24 cellular contexts compared by ENCODE assay signal in genomic region chr10:100192350-100192749, GRCh38. TPM values are rescaled to one million over a fixed set of nuclear protein-coding genes. Genes with fewer than 3 reads are reported as not detected.
DNase-seq lines count a peak whose midpoint lies in the region; ATAC-seq and TF ChIP-seq lines count a peak whose summit lies in the region.
"Had no signal": no experiment of that assay in that cellular context is flagged by ENCODE, and none has a peak within 500 bp of the region (broad histone marks: within the 10 kb centered on the region; RNA-seq: fewer than 3 reads in every experiment).

No MANE protein-coding gene starts in this region.

- no peaks in the 10 kb centered on the region for H3K27me3 Mint-ChIP-seq in activated naive CD8-positive, alpha-beta T cell treated with anti-CD3 and anti-CD28 coated beads, Interleukin-2, amount 10 ng/mL, durations not matched to agents 7 days and 5 days
- no peaks in the 10 kb centered on the region for H3K27me3 Mint-ChIP-seq in activated naive CD8-positive, alpha-beta T cell treated with anti-CD3 and anti-CD28 coated beads for 36 hours
- H3K27me3 Mint-ChIP-seq: activated CD4-positive, alpha-beta T cell treated with anti-CD3 and anti-CD28 coated beads for 36 hours; B cell; progenitor cell of endocrine pancreas; stimulated activated naive CD8-positive, alpha-beta T cell treated with anti-CD3 and anti-CD28 coated beads, Interleukin-15, amount 100 ng/mL, for 72 hours; type B pancreatic cell had no signal

- no peak overlapping the region for H3K4me3 Mint-ChIP-seq in activated naive CD8-positive, alpha-beta T cell treated with anti-CD3 and anti-CD28 coated beads, Interleukin-2, amount 10 ng/mL, durations not matched to agents 7 days and 5 days
- H3K4me3 Mint-ChIP-seq in activated naive CD8-positive, alpha-beta T cell treated with anti-CD3 and anti-CD28 coated beads for 36 hours = no peak overlapping the region
- H3K4me3 Mint-ChIP-seq: activated CD4-positive, alpha-beta T cell treated with anti-CD3 and anti-CD28 coated beads for 36 hours; B cell; neural crest cell; stimulated activated naive CD8-positive, alpha-beta T cell treated with anti-CD3 and anti-CD28 coated beads, Interleukin-15, amount 100 ng/mL, for 72 hours; type B pancreatic cell had no signal

- H3K9me3 ChIP-seq in upper lobe of left lung (no peaks in the 10 kb centered on the region), WERI-Rb-1 (ENCODE audit: severe bottlenecking) (no peaks in the 10 kb centered on the region)
- H3K9me3 ChIP-seq: body of pancreas, mucosa of descending colon had no signal

- whole genome bisulfite sequencing in upper lobe of left lung, 2 donors = 66 to 69% methylated on average over 2 of the region's 2 CpGs

- H3K36me3 ChIP-seq in upper lobe of left lung = peaks cover 7 to 70% (median 31%) of the 10 kb centered on the region in 4 donors
- peaks cover 64% of the 10 kb centered on the region for H3K36me3 ChIP-seq in WERI-Rb-1

- no peaks in the 10 kb centered on the region for H3K27me3 ChIP-seq in upper lobe of left lung
- H3K27me3 ChIP-seq in WERI-Rb-1 (ENCODE audit: insufficient read depth, low read depth, severe bottlenecking) = no peaks in the 10 kb centered on the region
- H3K27me3 ChIP-seq: body of pancreas had no signal

- H3K36me3 Mint-ChIP-seq in activated naive CD8-positive, alpha-beta T cell treated with anti-CD3 and anti-CD28 coated beads, Interleukin-2, amount 10 ng/mL, durations not matched to agents 7 days and 5 days = peaks cover 32% of the 10 kb centered on the region
- peaks cover 32% of the 10 kb centered on the region for H3K36me3 Mint-ChIP-seq in activated naive CD8-positive, alpha-beta T cell treated with anti-CD3 and anti-CD28 coated beads for 36 hours

- TF ChIP-seq POLR2A in upper lobe of left lung (IDR thresholded peaks at IDR 0.05) = no peak

- H3K9me3 Mint-ChIP-seq in activated naive CD8-positive, alpha-beta T cell treated with anti-CD3 and anti-CD28 coated beads, Interleukin-2, amount 10 ng/mL, durations not matched to agents 7 days and 5 days = no peaks in the 10 kb centered on the region
- no peaks in the 10 kb centered on the region for H3K9me3 Mint-ChIP-seq in activated naive CD8-positive, alpha-beta T cell treated with anti-CD3 and anti-CD28 coated beads for 36 hours
- H3K9me3 Mint-ChIP-seq: neural crest cell; stimulated activated naive CD8-positive, alpha-beta T cell treated with anti-CD3 and anti-CD28 coated beads, Interleukin-15, amount 100 ng/mL, for 72 hours; type B pancreatic cell had no signal

- no peak for DNase-seq in activated naive CD8-positive, alpha-beta T cell treated with anti-CD3 and anti-CD28 coated beads, Interleukin-2, amount 10 ng/mL, durations not matched to agents 7 days and 5 days
- no peak for DNase-seq in activated naive CD8-positive, alpha-beta T cell treated with anti-CD3 and anti-CD28 coated beads for 36 hours
- DNase-seq in SIG-M5 (lab: John Stamatoyannopoulos, UW) = peak; percentile 4
- DNase-seq in iris pigment epithelial cell (ENCODE audit: low read depth) = peak; percentile 33
- DNase-seq in upper lobe of left lung = peak in 1 of 2 donors; percentile 63
- no peak for DNase-seq in ureter (ENCODE audit: low spot score)
- no peak for DNase-seq in WERI-Rb-1
- DNase-seq: 8988T; activated CD4-positive, alpha-beta T cell treated with anti-CD3 and anti-CD28 coated beads for 36 hours; left colon; mucosa of descending colon; NCI-H187; NCI-H226; NCI-H82; stimulated activated CD4-positive, alpha-beta T cell treated with anti-CD3 and anti-CD28 coated beads, Interleukin-4, amount 100 ng/mL, for 24 hours; stimulated activated naive CD8-positive, alpha-beta T cell treated with anti-CD3 and anti-CD28 coated beads, Interleukin-15, amount 100 ng/mL, for 72 hours; SW 1271 had no signal

- peak overlapping the region in 3 of 4 donors; percentile 31 to 61 (median 38) for H3K27ac ChIP-seq in upper lobe of left lung
- no peak overlapping the region for H3K27ac ChIP-seq in WERI-Rb-1
- H3K27ac ChIP-seq: body of pancreas had no signal

- no peak overlapping the region for H3K4me3 ChIP-seq in upper lobe of left lung
- no peak overlapping the region for H3K4me3 ChIP-seq in WERI-Rb-1 (ENCODE audit: low read depth, low read length)
- H3K4me3 ChIP-seq: body of pancreas, mucosa of descending colon, smooth muscle cell had no signal

- peaks cover 17% of the 10 kb centered on the region for H3K4me1 Mint-ChIP-seq in activated naive CD8-positive, alpha-beta T cell treated with anti-CD3 and anti-CD28 coated beads, Interleukin-2, amount 10 ng/mL, durations not matched to agents 7 days and 5 days
- H3K4me1 Mint-ChIP-seq in activated naive CD8-positive, alpha-beta T cell treated with anti-CD3 and anti-CD28 coated beads for 36 hours = peaks cover 24% of the 10 kb centered on the region

- TF ChIP-seq CTCF in upper lobe of left lung (IDR thresholded peaks at IDR 0.05) = no peak
- TF ChIP-seq CTCF in WERI-Rb-1 (IDR thresholded peaks at IDR 0.05; ENCODE audit: low read depth, low read length) = no peak

- peaks cover 1 to 7% (median 3%) of the 10 kb centered on the region in 4 donors for H3K4me1 ChIP-seq in upper lobe of left lung

- ATAC-seq in activated naive CD8-positive, alpha-beta T cell treated with anti-CD3 and anti-CD28 coated beads, Interleukin-2, amount 10 ng/mL, durations not matched to agents 7 days and 5 days (ENCODE audit: low read depth) = no peak
- peak in 1 of 2 donors; percentile 65 for ATAC-seq in upper lobe of left lung (ENCODE audit: low FRiP score in 2 of 2)
- no peak for ATAC-seq in GM19467 (IDR thresholded peaks at IDR 0.05; ENCODE audit: unreplicated experiment)
- ATAC-seq: activated CD4-positive, alpha-beta T cell treated with anti-CD3 and anti-CD28 coated beads for 36 hours; body of pancreas; left colon; mucosa of descending colon; stimulated activated naive CD8-positive, alpha-beta T cell treated with anti-CD3 and anti-CD28 coated beads, Interleukin-15, amount 100 ng/mL, for 72 hours had no signal

- POLR2A ChIA-PET in activated naive CD8-positive, alpha-beta T cell treated with anti-CD3 and anti-CD28 coated beads, Interleukin-2, amount 10 ng/mL, durations not matched to agents 7 days and 5 days (lab: Charles Lee) = interaction anchor here (0.9 kb wide), 1 partner anchor 28 kb away, joined by 3 read pairs; no protein-coding TSS in a partner anchor

- H3K27ac Mint-ChIP-seq in activated naive CD8-positive, alpha-beta T cell treated with anti-CD3 and anti-CD28 coated beads, Interleukin-2, amount 10 ng/mL, durations not matched to agents 7 days and 5 days = peak overlapping the region; percentile 54
- no peak overlapping the region for H3K27ac Mint-ChIP-seq in activated naive CD8-positive, alpha-beta T cell treated with anti-CD3 and anti-CD28 coated beads for 36 hours
- H3K27ac Mint-ChIP-seq: activated CD4-positive, alpha-beta T cell treated with anti-CD3 and anti-CD28 coated beads for 36 hours; B cell; progenitor cell of endocrine pancreas; stimulated activated naive CD8-positive, alpha-beta T cell treated with anti-CD3 and anti-CD28 coated beads, Interleukin-15, amount 100 ng/mL, for 72 hours; type B pancreatic cell had no signal

- TF ChIP-seq EP300 in upper lobe of left lung (IDR thresholded peaks at IDR 0.05) = peak in 1 of 4 donors; percentile 24

RNA-seq across cellular contexts. Expression of gene ERLIN1, which starts 6.5 kb away (rescaled TPM):
- total RNA-seq in activated naive CD8-positive, alpha-beta T cell treated with anti-CD3 and anti-CD28 coated beads, Interleukin-2, amount 10 ng/mL, durations not matched to agents 7 days and 5 days = 10 to 100 TPM; 14.9 to 16.2 TPM
- total RNA-seq in activated naive CD8-positive, alpha-beta T cell treated with anti-CD3 and anti-CD28 coated beads for 36 hours = 10 to 100 TPM; 19.6 to 21.4 TPM
- total RNA-seq in upper lobe of left lung = 10 to 100 TPM in 5 of 6 donors, 1 to 10 TPM in 1; 9.4 to 40.7 (median 24.4) TPM
- 42.8 TPM for total RNA-seq in ureter

RNA-seq across cellular contexts. Expression of gene CHUK, which starts 37.0 kb away (rescaled TPM):
- total RNA-seq in activated naive CD8-positive, alpha-beta T cell treated with anti-CD3 and anti-CD28 coated beads, Interleukin-2, amount 10 ng/mL, durations not matched to agents 7 days and 5 days = 10 to 100 TPM; 19.5 to 21.9 TPM
- 10 to 100 TPM; 35.5 to 37.8 TPM for total RNA-seq in activated naive CD8-positive, alpha-beta T cell treated with anti-CD3 and anti-CD28 coated beads for 36 hours
- 10 to 100 TPM in 4 of 6 donors, 1 to 10 TPM in 2; 8.8 to 27.3 (median 18.7) TPM for total RNA-seq in upper lobe of left lung
- 17.6 TPM for total RNA-seq in ureter

Comparison
In these comparisons a context has a peak if more than half of its experiments do, and no peak if none do; other contexts are left out.
1. DNase-seq: peak in SIG-M5 (single experiment) and iris pigment epithelial cell (single experiment); none in activated naive CD8-positive, alpha-beta T cell treated with anti-CD3 and anti-CD28 coated beads, Interleukin-2, amount 10 ng/mL, durations not matched to agents 7 days and 5 days (single experiment), activated naive CD8-positive, alpha-beta T cell treated with anti-CD3 and anti-CD28 coated beads for 36 hours (single experiment), ureter (single experiment) and WERI-Rb-1 (single experiment).